In genomic region chr14:71119075-71119474, GRCh38 we compare ENCODE assay signal across 13 cellular contexts.
DNase-seq lines count a peak whose midpoint lies in the region; ATAC-seq and TF ChIP-seq lines count a peak whose summit lies in the region.
"Had no signal": no experiment of that assay in that cellular context is flagged by ENCODE, and none has a peak within 500 bp of the region (broad histone marks: within the 10 kb centered on the region; RNA-seq: fewer than 3 reads in every experiment).

No MANE protein-coding gene starts in this region.

- H3K4me2 ChIP-seq in mesendoderm (ENCODE audit: low read length): no peak overlapping the region

- H3K79me2 ChIP-seq in mesendoderm (ENCODE audit: control insufficient read depth, insufficient read depth, low read length): no peaks in the 10 kb centered on the region

- peak overlapping the region; percentile 89 for H3K27ac Mint-ChIP-seq in activated naive CD8-positive, alpha-beta T cell treated with anti-CD3 and anti-CD28 coated beads, Interleukin-2, amount 50 U/mL, for 24 hours
- H3K27ac Mint-ChIP-seq: natural killer cell treated with Interleukin-12 subunit alpha and Interleukin-12 subunit beta and Interleukin-15 and Interleukin-18, amount 100 ng/mL, for 72 hours had no signal

- H3K27me3 ChIP-seq in mesendoderm (ENCODE audit: insufficient read depth, low read length, poor library complexity) (no peaks in the 10 kb centered on the region), tibial artery (no peaks in the 10 kb centered on the region)

- H3K9ac ChIP-seq in mesendoderm (ENCODE audit: low read length): no peak overlapping the region

- no peak overlapping the region for H3K4me3 Mint-ChIP-seq in activated naive CD8-positive, alpha-beta T cell treated with anti-CD3 and anti-CD28 coated beads, Interleukin-2, amount 50 U/mL, for 24 hours
- H3K4me3 Mint-ChIP-seq: natural killer cell treated with Interleukin-12 subunit alpha and Interleukin-12 subunit beta and Interleukin-15 and Interleukin-18, amount 100 ng/mL, for 72 hours had no signal

- peak; percentile 92 for ATAC-seq in activated naive CD8-positive, alpha-beta T cell treated with anti-CD3 and anti-CD28 coated beads, Interleukin-2, amount 50 U/mL, for 24 hours

- H3K4ac ChIP-seq in mesendoderm (ENCODE audit: low read depth, low read length): no peak overlapping the region

- no peak overlapping the region for H3K4me3 ChIP-seq in mesendoderm (ENCODE audit: low read length)
- no peak overlapping the region for H3K4me3 ChIP-seq in tibial artery

- H3K23ac ChIP-seq in mesendoderm (ENCODE audit: low read length): no peak overlapping the region

- H3K27ac ChIP-seq in mesendoderm (ENCODE audit: low read depth, low read length) (no peak overlapping the region), tibial artery (no peak overlapping the region)

- intact Hi-C loops in tibial artery (cut with DNase I; ENCODE audit: low total_unique reads): no loop called here

- H3K9me3 ChIP-seq in tibial artery: peaks cover 0 to 4% (median 0%) of the 10 kb centered on the region in 3 donors

- no peaks in the 10 kb centered on the region for H3K79me1 ChIP-seq in mesendoderm (ENCODE audit: low read length)

- H3K36me3 ChIP-seq in mesendoderm (ENCODE audit: control insufficient read depth, insufficient read depth, low read length) (no peaks in the 10 kb centered on the region), tibial artery (no peaks in the 10 kb centered on the region)

- no peaks in the 10 kb centered on the region for H3K27me3 Mint-ChIP-seq in activated naive CD8-positive, alpha-beta T cell treated with anti-CD3 and anti-CD28 coated beads, Interleukin-2, amount 50 U/mL, for 24 hours
- H3K27me3 Mint-ChIP-seq: natural killer cell treated with Interleukin-12 subunit alpha and Interleukin-12 subunit beta and Interleukin-15 and Interleukin-18, amount 100 ng/mL, for 72 hours had no signal

- H4K8ac ChIP-seq in mesendoderm (ENCODE audit: low read depth, low read length): no peak overlapping the region

- peaks cover 38% of the 10 kb centered on the region for H3K4me1 Mint-ChIP-seq in activated naive CD8-positive, alpha-beta T cell treated with anti-CD3 and anti-CD28 coated beads, Interleukin-2, amount 50 U/mL, for 24 hours

- H2BK15ac ChIP-seq in mesendoderm (replicated peaks; ENCODE audit: low read depth): no peak overlapping the region

- peak; percentile 32 for DNase-seq in AG20443 (ENCODE audit: low spot score)
- peak; percentile 28 for DNase-seq in HCEC 1CT
- no peak for DNase-seq in activated naive CD8-positive, alpha-beta T cell treated with anti-CD3 and anti-CD28 coated beads, Interleukin-2, amount 50 U/mL, for 24 hours
- no peak for DNase-seq in mesendoderm
- no peak for DNase-seq in tibial artery
- DNase-seq in NCI-H1417 treated with DMSO at 0.1 percent for 48 hours (lab: John Stamatoyannopoulos, UW): no peak
- no peak for DNase-seq in NCI-H748 (lab: John Stamatoyannopoulos, UW; ENCODE audit: unreplicated experiment)
- no peak for DNase-seq in epidermal melanocyte (ENCODE audit: insufficient read length, low spot score)
- DNase-seq: activated gamma-delta T cell treated with Interleukin-2 at 50 U/mL for 16 hours; effector memory CD4-positive, alpha-beta T cell; NCI-H1436; stimulated activated CD4-positive, alpha-beta T cell treated with anti-CD3 and anti-CD28 coated beads, Interleukin-15, amount 100 ng/mL, for 24 hours had no signal

- H3K4me1 ChIP-seq in mesendoderm (ENCODE audit: control insufficient read depth, low read depth, low read length) (no peaks in the 10 kb centered on the region), tibial artery (peaks cover 0 to 16% (median 0%) of the 10 kb centered on the region in 4 donors)

- TF ChIP-seq CTCF in tibial artery (IDR thresholded peaks at IDR 0.05): no peak

- peaks cover 14% of the 10 kb centered on the region for H3K36me3 Mint-ChIP-seq in activated naive CD8-positive, alpha-beta T cell treated with anti-CD3 and anti-CD28 coated beads, Interleukin-2, amount 50 U/mL, for 24 hours (ENCODE audit: low read depth)
- H3K36me3 Mint-ChIP-seq: natural killer cell treated with Interleukin-12 subunit alpha and Interleukin-12 subunit beta and Interleukin-15 and Interleukin-18, amount 100 ng/mL, for 72 hours had no signal

- H2BK120ac ChIP-seq in mesendoderm (ENCODE audit: low read depth, low read length): no peak overlapping the region

- no CpG with 5 or more reads among the region's 1 CpG for WGBS in mesendoderm (ENCODE audit: extremely low coverage, insufficient coverage, low lambda C conversion rate)

- no peak overlapping the region for H3K56ac ChIP-seq in mesendoderm (ENCODE audit: low read length)

- H2AK5ac ChIP-seq in mesendoderm (ENCODE audit: low read length): peak overlapping the region; percentile 55

- no peak overlapping the region for H4K5ac ChIP-seq in mesendoderm (ENCODE audit: low read length)

- no peaks in the 10 kb centered on the region for H3K9me3 Mint-ChIP-seq in activated naive CD8-positive, alpha-beta T cell treated with anti-CD3 and anti-CD28 coated beads, Interleukin-2, amount 50 U/mL, for 24 hours
- H3K9me3 Mint-ChIP-seq: natural killer cell treated with Interleukin-12 subunit alpha and Interleukin-12 subunit beta and Interleukin-15 and Interleukin-18, amount 100 ng/mL, for 72 hours had no signal

- H3K18ac ChIP-seq in mesendoderm (ENCODE audit: low read length): no peak overlapping the region

- H2BK5ac ChIP-seq in mesendoderm (ENCODE audit: low read length): no peak overlapping the region

Comparison
In these comparisons a context has a peak if more than half of its experiments do, and no peak if none do; other contexts are left out.
1. DNase-seq: peak in AG20443 (single experiment) and HCEC 1CT (single experiment); none in activated naive CD8-positive, alpha-beta T cell treated with anti-CD3 and anti-CD28 coated beads, Interleukin-2, amount 50 U/mL, for 24 hours (single experiment), mesendoderm (single experiment), tibial artery (0 of 2), NCI-H1417 treated with DMSO at 0.1 percent for 48 hours (single experiment), NCI-H748 (single experiment) and epidermal melanocyte (single experiment).